ENCODE assay signal across 8 cellular contexts in the genomic region with DNA sequence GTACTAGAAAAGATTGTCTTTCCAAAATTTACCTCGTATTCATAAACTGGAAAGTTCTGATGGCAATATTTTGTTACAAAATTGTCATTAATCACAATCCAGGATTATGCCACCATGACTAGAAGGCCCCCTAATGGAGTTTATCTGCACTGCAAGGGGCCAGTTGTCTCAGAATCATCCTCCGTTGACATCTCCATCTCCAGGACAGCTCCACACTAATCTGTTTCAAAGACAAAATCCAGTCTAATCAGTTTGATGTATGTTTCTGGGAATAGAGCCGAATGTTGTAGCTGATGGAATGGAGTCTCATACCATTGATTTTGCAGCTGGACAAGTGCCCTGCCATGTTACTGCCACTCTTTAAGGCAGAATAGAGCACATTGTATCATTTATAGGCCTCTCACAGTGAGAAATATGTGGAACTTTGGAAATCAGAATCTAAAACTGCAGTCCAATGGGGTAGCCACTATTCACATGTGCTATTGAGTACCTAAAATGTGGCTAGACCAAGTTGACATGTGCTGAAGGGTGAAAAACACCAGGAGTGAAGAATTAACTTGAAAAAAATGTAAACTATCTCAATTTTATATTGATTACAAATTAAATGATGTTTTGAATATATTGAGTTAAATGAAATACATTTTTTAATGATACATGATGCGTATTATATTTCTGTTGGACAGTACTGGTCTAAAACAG. TPM values are rescaled to one million over a fixed set of nuclear protein-coding genes. Genes with fewer than 3 reads are reported as not detected.
A peak's percentile ranks its signal among the peaks of the same experiment; 100 is the strongest.
DNase-seq lines count a peak whose midpoint lies in the region; ATAC-seq and TF ChIP-seq lines count a peak whose summit lies in the region.

No MANE protein-coding gene starts in this region.

- H3K4me3 ChIP-seq in GM12875 (ENCODE audit: low read depth, low read length) (no peak overlapping the region), choroid plexus epithelial cell (ENCODE audit: low read depth, low read length) (no peak overlapping the region), retinal pigment epithelial cell (ENCODE audit: low read length) (no peak overlapping the region)

- TF ChIP-seq CTCF in GM12875 (IDR thresholded peaks at IDR 0.05; ENCODE audit: borderline replicate concordance, insufficient read depth, low read depth, low read length) (peak; percentile 59; the same call in 1 of the 2 replicates), choroid plexus epithelial cell (conservative IDR thresholded peaks at IDR 0.05; ENCODE audit: low read depth, low read length) (peak; percentile 50), retinal pigment epithelial cell (conservative IDR thresholded peaks at IDR 0.05; ENCODE audit: low read depth, low read length) (peak; percentile 66)

- peaks cover 52% of the 10 kb centered on the region for H3K36me3 Mint-ChIP-seq in activated T-helper 1 cell treated with anti-CD3 and anti-CD28 coated beads, Interleukin-12 subunit alpha, Interleukin-12 subunit beta, Interleukin-2, Interleukin-4 antibody, amounts not matched to agents 30 ng/mL and 10 ng/mL and 1 ng/mL, durations not matched to agents 14 hours and 24 hours and 36 hours (ENCODE audit: low read depth)

- peak; percentile 49 for DNase-seq in NCI-H460 (ENCODE audit: extremely low read depth, low read depth)
- DNase-seq in choroid plexus epithelial cell (ENCODE audit: low read depth): no peak
- DNase-seq in retinal pigment epithelial cell (ENCODE audit: low read depth): no peak
- no peak for DNase-seq in AG08395 (ENCODE audit: low spot score)
- no peak for DNase-seq in activated T-helper 1 cell treated with anti-CD3 and anti-CD28 coated beads, Interleukin-12 subunit alpha, Interleukin-12 subunit beta, Interleukin-2, Interleukin-4 antibody, amounts not matched to agents 30 ng/mL and 10 ng/mL and 1 ng/mL, durations not matched to agents 14 hours and 24 hours and 36 hours (ENCODE audit: low spot score)
- no peak for DNase-seq in putamen (ENCODE audit: low spot score)

- ATAC-seq in HG03135 (IDR thresholded peaks at IDR 0.05; ENCODE audit: unreplicated experiment): no peak

- intact Hi-C loops in activated T-helper 1 cell treated with anti-CD3 and anti-CD28 coated beads, Interleukin-12 subunit alpha, Interleukin-12 subunit beta, Interleukin-2, Interleukin-4 antibody, amounts not matched to agents 30 ng/mL and 10 ng/mL and 1 ng/mL, durations not matched to agents 14 hours and 24 hours and 36 hours (cut with micrococcal nuclease): no loop called here

- peaks cover 30% of the 10 kb centered on the region for H3K4me1 Mint-ChIP-seq in activated T-helper 1 cell treated with anti-CD3 and anti-CD28 coated beads, Interleukin-12 subunit alpha, Interleukin-12 subunit beta, Interleukin-2, Interleukin-4 antibody, amounts not matched to agents 30 ng/mL and 10 ng/mL and 1 ng/mL, durations not matched to agents 14 hours and 24 hours and 36 hours (ENCODE audit: low read depth)

- no peaks in the 10 kb centered on the region for H3K27me3 Mint-ChIP-seq in activated T-helper 1 cell treated with anti-CD3 and anti-CD28 coated beads, Interleukin-12 subunit alpha, Interleukin-12 subunit beta, Interleukin-2, Interleukin-4 antibody, amounts not matched to agents 30 ng/mL and 10 ng/mL and 1 ng/mL, durations not matched to agents 14 hours and 24 hours and 36 hours (ENCODE audit: insufficient read depth)

- no peak overlapping the region for H3K4me3 Mint-ChIP-seq in activated T-helper 1 cell treated with anti-CD3 and anti-CD28 coated beads, Interleukin-12 subunit alpha, Interleukin-12 subunit beta, Interleukin-2, Interleukin-4 antibody, amounts not matched to agents 30 ng/mL and 10 ng/mL and 1 ng/mL, durations not matched to agents 14 hours and 24 hours and 36 hours

- H3K9me3 Mint-ChIP-seq in activated T-helper 1 cell treated with anti-CD3 and anti-CD28 coated beads, Interleukin-12 subunit alpha, Interleukin-12 subunit beta, Interleukin-2, Interleukin-4 antibody, amounts not matched to agents 30 ng/mL and 10 ng/mL and 1 ng/mL, durations not matched to agents 14 hours and 24 hours and 36 hours: no peaks in the 10 kb centered on the region

- H3K27ac Mint-ChIP-seq in activated T-helper 1 cell treated with anti-CD3 and anti-CD28 coated beads, Interleukin-12 subunit alpha, Interleukin-12 subunit beta, Interleukin-2, Interleukin-4 antibody, amounts not matched to agents 30 ng/mL and 10 ng/mL and 1 ng/mL, durations not matched to agents 14 hours and 24 hours and 36 hours: no peak overlapping the region

RNA-seq across cellular contexts. Expression of a gene that starts 38.3 kb away (rescaled TPM):
- total RNA-seq in NCI-H460 (2014; rRNA removed; shearing (Covaris generic)): 408 and 421 TPM in 2 replicates
- 136 and 137 TPM in 2 replicates for polyA plus RNA-seq in NCI-H460 (2014; cell fraction: nucleus; rRNA removed)
- total RNA-seq in activated T-helper 1 cell treated with anti-CD3 and anti-CD28 coated beads, Interleukin-12 subunit alpha, Interleukin-12 subunit beta, Interleukin-2, Interleukin-4 antibody, amounts not matched to agents 30 ng/mL and 10 ng/mL and 1 ng/mL, durations not matched to agents 14 hours and 24 hours and 36 hours: 187 and 225 TPM in 2 replicates
